ENCODE assay signal across 9 cellular contexts in the genomic region with DNA sequence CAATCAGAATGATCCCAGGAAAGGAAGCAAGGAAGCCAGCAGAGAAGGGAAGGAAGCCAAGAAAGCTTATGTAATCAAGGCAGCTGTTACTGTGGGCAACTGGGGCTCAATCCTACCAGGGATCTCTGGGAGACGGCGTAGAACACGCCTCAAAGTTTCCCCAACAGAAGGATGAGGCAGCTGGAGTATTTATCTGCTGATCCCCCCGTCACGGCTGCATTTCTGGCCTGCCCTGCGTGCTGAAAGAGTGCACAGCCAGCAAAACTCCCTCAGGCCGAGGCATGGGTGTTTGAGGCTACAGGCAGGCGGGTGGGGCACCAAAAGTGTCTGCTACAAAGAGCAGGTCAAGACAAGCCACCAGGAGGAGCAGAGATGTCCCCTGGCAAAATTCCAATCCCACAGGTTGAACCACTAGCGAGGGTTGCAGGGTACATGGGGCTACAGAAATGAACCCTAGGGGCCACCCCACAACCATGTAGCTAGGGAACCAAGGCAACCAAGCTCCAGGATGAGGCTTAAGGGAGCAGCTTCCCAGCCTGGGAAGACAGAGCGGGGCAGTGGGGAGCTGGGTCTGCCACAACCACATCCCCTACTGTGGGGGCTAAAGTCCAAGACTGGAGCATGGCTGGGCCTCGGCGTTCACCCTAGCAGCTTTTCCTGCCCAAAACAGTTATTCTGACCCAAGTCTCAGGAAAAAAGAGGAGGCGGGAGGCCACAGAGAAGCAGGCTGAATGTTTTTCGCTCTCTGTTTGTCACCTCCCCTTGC.
DNase-seq lines count a peak whose midpoint lies in the region; ATAC-seq and TF ChIP-seq lines count a peak whose summit lies in the region.
"Had no signal": no experiment of that assay in that cellular context is flagged by ENCODE, and none has a peak within 500 bp of the region (broad histone marks: within the 10 kb centered on the region; RNA-seq: fewer than 3 reads in every experiment).

No MANE protein-coding gene starts in this region.

- H3K4me3 ChIP-seq in GM12865 (ENCODE audit: low read depth, low read length) (no peak overlapping the region), psoas muscle (no peak overlapping the region)
- H3K4me3 ChIP-seq: prostate gland had no signal

- peak; percentile 66 for ATAC-seq in esophagus mucosa
- peak; percentile 28 to 58 (median 52) for ATAC-seq in psoas muscle
- ATAC-seq in GM21447 (IDR thresholded peaks at IDR 0.05; ENCODE audit: unreplicated experiment), result no peak

- DNase-seq in GM12865 (ENCODE audit: low read depth), result peak; percentile 47
- DNase-seq in NCI-H82 treated with DMSO at 0.1 percent for 48 hours (lab: John Stamatoyannopoulos, UW; ENCODE audit: unreplicated experiment), result peak; percentile 13
- peak in 1 of 2 donors; percentile 58 for DNase-seq in psoas muscle
- DNase-seq in epidermal melanocyte (ENCODE audit: insufficient read length, low spot score), result no peak
- no peak for DNase-seq in hippocampal formation (lab: John Stamatoyannopoulos, UW)
- DNase-seq: EL had no signal

- TF ChIP-seq CTCF in GM12865 (IDR thresholded peaks at IDR 0.05; ENCODE audit: insufficient read depth, low read depth, low read length, missing control alignments), result no peak
- no peak for TF ChIP-seq CTCF in psoas muscle (IDR thresholded peaks at IDR 0.05)

- intact Hi-C loops in psoas muscle (cut with DNase I), result loop anchor here in 1 of 2 donors (10.0 kb wide), 1 partner anchor 280 kb away; no protein-coding TSS in a partner anchor

- peaks cover 0 to 5% (median 0%) of the 10 kb centered on the region in 3 donors for H3K27me3 ChIP-seq in psoas muscle (ENCODE audit: insufficient read depth in 3 of 3, low read length in 2 of 3)

- 36 to 58% (median 45%) methylated on average over 13 to 14 of the region's 14 CpGs for WGBS in psoas muscle, 3 donors

- H3K4me1 ChIP-seq in psoas muscle, result peaks cover 3% of the 10 kb centered on the region
- H3K4me1 ChIP-seq: prostate gland had no signal

- H3K36me3 ChIP-seq in psoas muscle (ENCODE audit: insufficient read depth in 1 of 2, low read depth in 1 of 2), result no peaks in the 10 kb centered on the region
- H3K36me3 ChIP-seq: prostate gland had no signal

- no peak overlapping the region for H3K27ac ChIP-seq in psoas muscle
- H3K27ac ChIP-seq: prostate gland had no signal

- no peaks in the 10 kb centered on the region for H3K9me3 ChIP-seq in psoas muscle
- H3K9me3 ChIP-seq: prostate gland had no signal

Comparison
In these comparisons a context has a peak if more than half of its experiments do, and no peak if none do; other contexts are left out.
1. DNase-seq: peak in GM12865 (single experiment) and NCI-H82 treated with DMSO at 0.1 percent for 48 hours (single experiment); none in epidermal melanocyte (single experiment) and hippocampal formation (0 of 2).